In the genomic region with DNA sequence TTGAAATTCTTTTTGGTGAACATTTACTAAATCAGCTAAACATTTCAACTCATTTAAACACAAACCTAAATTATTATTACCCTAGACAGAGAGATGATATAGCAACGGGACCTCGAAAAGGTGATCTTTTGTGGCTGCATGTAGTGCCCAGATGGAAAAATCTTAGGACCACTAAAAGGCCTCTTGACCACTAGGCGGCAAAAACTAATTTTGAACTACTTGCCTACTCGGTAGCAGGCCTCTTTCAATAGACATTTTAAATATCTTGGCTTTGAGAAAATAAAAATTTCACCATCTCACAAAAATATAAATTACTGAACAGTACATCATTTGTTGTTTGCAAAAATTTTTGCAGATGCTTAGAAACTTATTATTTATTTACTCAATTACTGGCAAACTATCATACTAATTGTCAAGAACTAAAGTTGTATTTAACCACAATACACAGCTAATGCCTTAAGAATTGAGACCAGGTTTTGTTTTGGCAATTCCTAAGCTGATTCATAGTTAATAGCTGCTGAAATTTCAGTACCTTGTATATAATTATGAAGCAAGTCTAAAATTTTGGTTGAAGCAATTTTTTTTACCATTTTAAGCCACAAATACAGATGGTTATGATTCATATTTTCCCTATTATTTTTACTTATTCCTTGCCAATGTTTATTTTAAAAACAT, we compare ENCODE assay signal across 1 cellular context.
TF ChIP-seq lines count a peak whose summit lies in the region.

No MANE protein-coding gene starts in this region.

TF ChIP-seq in GM23338, 12 proteins besides CTCF, POLR2A, EP300 and RAD21 (continued from another document):
- TF ChIP-seq, protein P1, sequence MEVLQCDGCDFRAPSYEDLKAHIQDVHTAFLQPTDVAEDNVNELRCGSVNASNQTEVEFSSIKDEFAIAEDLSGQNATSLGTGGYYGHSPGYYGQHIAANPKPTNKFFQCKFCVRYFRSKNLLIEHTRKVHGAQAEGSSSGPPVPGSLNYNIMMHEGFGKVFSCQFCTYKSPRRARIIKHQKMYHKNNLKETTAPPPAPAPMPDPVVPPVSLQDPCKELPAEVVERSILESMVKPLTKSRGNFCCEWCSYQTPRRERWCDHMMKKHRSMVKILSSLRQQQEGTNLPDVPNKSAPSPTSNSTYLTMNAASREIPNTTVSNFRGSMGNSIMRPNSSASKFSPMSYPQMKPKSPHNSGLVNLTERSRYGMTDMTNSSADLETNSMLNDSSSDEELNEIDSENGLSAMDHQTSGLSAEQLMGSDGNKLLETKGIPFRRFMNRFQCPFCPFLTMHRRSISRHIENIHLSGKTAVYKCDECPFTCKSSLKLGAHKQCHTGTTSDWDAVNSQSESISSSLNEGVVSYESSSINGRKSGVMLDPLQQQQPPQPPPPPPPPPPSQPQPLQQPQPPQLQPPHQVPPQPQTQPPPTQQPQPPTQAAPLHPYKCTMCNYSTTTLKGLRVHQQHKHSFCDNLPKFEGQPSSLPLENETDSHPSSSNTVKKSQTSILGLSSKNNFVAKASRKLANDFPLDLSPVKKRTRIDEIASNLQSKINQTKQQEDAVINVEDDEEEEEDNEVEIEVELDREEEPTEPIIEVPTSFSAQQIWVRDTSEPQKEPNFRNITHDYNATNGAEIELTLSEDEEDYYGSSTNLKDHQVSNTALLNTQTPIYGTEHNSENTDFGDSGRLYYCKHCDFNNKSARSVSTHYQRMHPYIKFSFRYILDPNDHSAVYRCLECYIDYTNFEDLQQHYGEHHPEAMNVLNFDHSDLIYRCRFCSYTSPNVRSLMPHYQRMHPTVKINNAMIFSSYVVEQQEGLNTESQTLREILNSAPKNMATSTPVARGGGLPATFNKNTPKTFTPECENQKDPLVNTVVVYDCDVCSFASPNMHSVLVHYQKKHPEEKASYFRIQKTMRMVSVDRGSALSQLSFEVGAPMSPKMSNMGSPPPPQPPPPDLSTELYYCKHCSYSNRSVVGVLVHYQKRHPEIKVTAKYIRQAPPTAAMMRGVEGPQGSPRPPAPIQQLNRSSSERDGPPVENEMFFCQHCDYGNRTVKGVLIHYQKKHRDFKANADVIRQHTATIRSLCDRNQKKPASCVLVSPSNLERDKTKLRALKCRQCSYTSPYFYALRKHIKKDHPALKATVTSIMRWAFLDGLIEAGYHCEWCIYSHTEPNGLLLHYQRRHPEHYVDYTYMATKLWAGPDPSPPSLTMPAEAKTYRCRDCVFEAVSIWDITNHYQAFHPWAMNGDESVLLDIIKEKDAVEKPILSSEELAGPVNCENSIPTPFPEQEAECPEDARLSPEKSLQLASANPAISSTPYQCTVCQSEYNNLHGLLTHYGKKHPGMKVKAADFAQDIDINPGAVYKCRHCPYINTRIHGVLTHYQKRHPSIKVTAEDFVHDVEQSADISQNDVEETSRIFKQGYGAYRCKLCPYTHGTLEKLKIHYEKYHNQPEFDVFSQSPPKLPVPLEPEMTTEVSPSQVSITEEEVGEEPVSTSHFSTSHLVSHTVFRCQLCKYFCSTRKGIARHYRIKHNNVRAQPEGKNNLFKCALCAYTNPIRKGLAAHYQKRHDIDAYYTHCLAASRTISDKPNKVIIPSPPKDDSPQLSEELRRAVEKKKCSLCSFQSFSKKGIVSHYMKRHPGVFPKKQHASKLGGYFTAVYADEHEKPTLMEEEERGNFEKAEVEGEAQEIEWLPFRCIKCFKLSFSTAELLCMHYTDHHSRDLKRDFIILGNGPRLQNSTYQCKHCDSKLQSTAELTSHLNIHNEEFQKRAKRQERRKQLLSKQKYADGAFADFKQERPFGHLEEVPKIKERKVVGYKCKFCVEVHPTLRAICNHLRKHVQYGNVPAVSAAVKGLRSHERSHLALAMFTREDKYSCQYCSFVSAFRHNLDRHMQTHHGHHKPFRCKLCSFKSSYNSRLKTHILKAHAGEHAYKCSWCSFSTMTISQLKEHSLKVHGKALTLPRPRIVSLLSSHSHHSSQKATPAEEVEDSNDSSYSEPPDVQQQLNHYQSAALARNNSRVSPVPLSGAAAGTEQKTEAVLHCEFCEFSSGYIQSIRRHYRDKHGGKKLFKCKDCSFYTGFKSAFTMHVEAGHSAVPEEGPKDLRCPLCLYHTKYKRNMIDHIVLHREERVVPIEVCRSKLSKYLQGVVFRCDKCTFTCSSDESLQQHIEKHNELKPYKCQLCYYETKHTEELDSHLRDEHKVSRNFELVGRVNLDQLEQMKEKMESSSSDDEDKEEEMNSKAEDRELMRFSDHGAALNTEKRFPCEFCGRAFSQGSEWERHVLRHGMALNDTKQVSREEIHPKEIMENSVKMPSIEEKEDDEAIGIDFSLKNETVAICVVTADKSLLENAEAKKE (CRISPR knock-in tag; IDR thresholded peaks at IDR 0.05): no peak
- TF ChIP-seq JUNB (IDR thresholded peaks at IDR 0.05; ENCODE audit: unreplicated experiment) (no peak), POLR2AphosphoS5 (IDR thresholded peaks at IDR 0.05; ENCODE audit: low read depth) (no peak)
- TF ChIP-seq, protein P2, sequence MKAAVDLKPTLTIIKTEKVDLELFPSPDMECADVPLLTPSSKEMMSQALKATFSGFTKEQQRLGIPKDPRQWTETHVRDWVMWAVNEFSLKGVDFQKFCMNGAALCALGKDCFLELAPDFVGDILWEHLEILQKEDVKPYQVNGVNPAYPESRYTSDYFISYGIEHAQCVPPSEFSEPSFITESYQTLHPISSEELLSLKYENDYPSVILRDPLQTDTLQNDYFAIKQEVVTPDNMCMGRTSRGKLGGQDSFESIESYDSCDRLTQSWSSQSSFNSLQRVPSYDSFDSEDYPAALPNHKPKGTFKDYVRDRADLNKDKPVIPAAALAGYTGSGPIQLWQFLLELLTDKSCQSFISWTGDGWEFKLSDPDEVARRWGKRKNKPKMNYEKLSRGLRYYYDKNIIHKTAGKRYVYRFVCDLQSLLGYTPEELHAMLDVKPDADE (IDR thresholded peaks at IDR 0.05): no peak
- TF ChIP-seq, protein P3, sequence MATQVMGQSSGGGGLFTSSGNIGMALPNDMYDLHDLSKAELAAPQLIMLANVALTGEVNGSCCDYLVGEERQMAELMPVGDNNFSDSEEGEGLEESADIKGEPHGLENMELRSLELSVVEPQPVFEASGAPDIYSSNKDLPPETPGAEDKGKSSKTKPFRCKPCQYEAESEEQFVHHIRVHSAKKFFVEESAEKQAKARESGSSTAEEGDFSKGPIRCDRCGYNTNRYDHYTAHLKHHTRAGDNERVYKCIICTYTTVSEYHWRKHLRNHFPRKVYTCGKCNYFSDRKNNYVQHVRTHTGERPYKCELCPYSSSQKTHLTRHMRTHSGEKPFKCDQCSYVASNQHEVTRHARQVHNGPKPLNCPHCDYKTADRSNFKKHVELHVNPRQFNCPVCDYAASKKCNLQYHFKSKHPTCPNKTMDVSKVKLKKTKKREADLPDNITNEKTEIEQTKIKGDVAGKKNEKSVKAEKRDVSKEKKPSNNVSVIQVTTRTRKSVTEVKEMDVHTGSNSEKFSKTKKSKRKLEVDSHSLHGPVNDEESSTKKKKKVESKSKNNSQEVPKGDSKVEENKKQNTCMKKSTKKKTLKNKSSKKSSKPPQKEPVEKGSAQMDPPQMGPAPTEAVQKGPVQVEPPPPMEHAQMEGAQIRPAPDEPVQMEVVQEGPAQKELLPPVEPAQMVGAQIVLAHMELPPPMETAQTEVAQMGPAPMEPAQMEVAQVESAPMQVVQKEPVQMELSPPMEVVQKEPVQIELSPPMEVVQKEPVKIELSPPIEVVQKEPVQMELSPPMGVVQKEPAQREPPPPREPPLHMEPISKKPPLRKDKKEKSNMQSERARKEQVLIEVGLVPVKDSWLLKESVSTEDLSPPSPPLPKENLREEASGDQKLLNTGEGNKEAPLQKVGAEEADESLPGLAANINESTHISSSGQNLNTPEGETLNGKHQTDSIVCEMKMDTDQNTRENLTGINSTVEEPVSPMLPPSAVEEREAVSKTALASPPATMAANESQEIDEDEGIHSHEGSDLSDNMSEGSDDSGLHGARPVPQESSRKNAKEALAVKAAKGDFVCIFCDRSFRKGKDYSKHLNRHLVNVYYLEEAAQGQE (IDR thresholded peaks at IDR 0.05; ENCODE audit: unreplicated experiment): no peak
